In genomic region chr2:135875491-135876065, GRCh38 we compare ENCODE assay signal across 8 cellular contexts. TPM values are rescaled to one million over a fixed set of nuclear protein-coding genes. Genes with fewer than 3 reads are reported as not detected.
DNase-seq lines count a peak whose midpoint lies in the region; ATAC-seq and TF ChIP-seq lines count a peak whose summit lies in the region.

No MANE protein-coding gene starts in this region.

- peaks cover 2 to 25% of the 10 kb centered on the region in 2 experiments for H3K79me1 ChIP-seq in IMR-90 (ENCODE audit: low read depth in 1 of 2, low read length in 2 of 2)

- H4K20me1 ChIP-seq in IMR-90 (ENCODE audit: insufficient read depth, low read length), result no peaks in the 10 kb centered on the region

- peak overlapping the region; percentile 41 for H3K27ac ChIP-seq in IMR-90 (ENCODE audit: insufficient read depth, low read length)
- H3K27ac ChIP-seq in spleen, result peak overlapping the region; percentile 76 to 92 (median 86)

- in situ Hi-C loops in IMR-90 (cut with MboI; ENCODE audit: low sequenced_read_pairs), result no loop called here

- peak overlapping the region; percentile 11; the same call in 1 of the 2 replicates for H3K4ac ChIP-seq in IMR-90 (ENCODE audit: low read depth, low read length)

- no peak overlapping the region for H4K5ac ChIP-seq in IMR-90 (ENCODE audit: low read depth, low read length)

- no peak overlapping the region for H4K91ac ChIP-seq in IMR-90 (ENCODE audit: insufficient read depth, low read depth, low read length)

- H3K18ac ChIP-seq in IMR-90 (ENCODE audit: low read depth, low read length), result no peak overlapping the region

- no peak overlapping the region for H2BK15ac ChIP-seq in IMR-90 (ENCODE audit: low read depth, low read length)

- no peak overlapping the region for H3K23ac ChIP-seq in IMR-90 (ENCODE audit: low read depth, low read length)

- H3K9me1 ChIP-seq in IMR-90 (ENCODE audit: insufficient read depth, low read length), result no peaks in the 10 kb centered on the region

- H3K56ac ChIP-seq in IMR-90 (ENCODE audit: extremely low read depth, insufficient read depth, low read length), result no peak overlapping the region; the same call in 1 of the 2 replicates

- peaks cover 4% of the 10 kb centered on the region; the same call in 1 of the 2 replicates for H3K4me1 ChIP-seq in IMR-90 (ENCODE audit: control insufficient read depth, insufficient read depth, low read length)
- H3K4me1 ChIP-seq in spleen, result peaks cover 7 to 35% (median 23%) of the 10 kb centered on the region in 6 donors

- H3K4me2 ChIP-seq in IMR-90 (ENCODE audit: low read depth, low read length), result peak overlapping the region; percentile 87

- no peak for TF ChIP-seq RAD21 in IMR-90 (IDR thresholded peaks at IDR 0.05; ENCODE audit: low read length)

- no peaks in the 10 kb centered on the region for H3K27me3 ChIP-seq in IMR-90 (ENCODE audit: control insufficient read depth, insufficient read depth, low read length)
- H3K27me3 ChIP-seq in spleen (replicated peaks in 1 of 7), result no peaks in the 10 kb centered on the region

- no peak overlapping the region for H2AK5ac ChIP-seq in IMR-90 (ENCODE audit: low read depth, low read length)

- TF ChIP-seq POLR2A in IMR-90 (IDR thresholded peaks at IDR 0.05; ENCODE audit: low read depth, low read length) (no peak; the same call in 1 of the 2 replicates), spleen (IDR thresholded peaks at IDR 0.05) (no peak)

- ATAC-seq in GM21717 (IDR thresholded peaks at IDR 0.05; ENCODE audit: unreplicated experiment) (peak; percentile 58), IMR-90 (ENCODE audit: low read depth) (peak; percentile 67)

- H3K36me3 ChIP-seq in IMR-90 (ENCODE audit: control insufficient read depth, insufficient read depth, low read length) (peaks cover 6% of the 10 kb centered on the region; the same call in 1 of the 2 replicates), spleen (peaks cover 0 to 22% (median 2%) of the 10 kb centered on the region in 6 donors)

- H3K14ac ChIP-seq in IMR-90 (replicated peaks; ENCODE audit: low read depth, low read length), result 0 out of 2 replicates have a peak overlapping the region, but pooled peaks have one; percentile 29

- dilution Hi-C loops in IMR-90 (cut with HindIII; ENCODE audit: low sequenced_read_pairs, unreplicated experiment), result no loop called here

- intact Hi-C loops in IMR-90 (cut with micrococcal nuclease), result no loop called here
- intact Hi-C loops in spleen (cut with DNase I; ENCODE audit: low total_unique reads), result no loop called here

- H2AFZ ChIP-seq in IMR-90 (replicated peaks; ENCODE audit: low read length, poor library complexity), result peak overlapping the region; percentile 95

- no TSS peak for BruUV-seq in IMR-90 (replicated peaks; lab: Mats Ljungman, UMichigan)

- TF ChIP-seq CTCF in IMR-90 (conservative IDR thresholded peaks at IDR 0.05; ENCODE audit: low read depth, low read length) (no peak), spleen (IDR thresholded peaks at IDR 0.05 in 8 of 11, conservative IDR thresholded peaks at IDR 0.05 in 3 of 11) (no peak)

- no peak overlapping the region for H2BK120ac ChIP-seq in IMR-90 (ENCODE audit: low read depth, low read length)

- POLR2A ChIA-PET in IMR-90 (lab: Charles Lee; ENCODE audit: unreplicated experiment), result interaction anchor here (0.5 to 0.6 kb wide), 2 partner anchors 38 to 416 kb away, joined by 3 to 9 read pairs; no protein-coding TSS in a partner anchor

- DNase-seq in IMR-90, result peak; percentile 60
- DNase-seq in T-helper 9 cell, result peak; percentile 56
- DNase-seq in astrocyte of the hippocampus (ENCODE audit: low read depth, low spot score), result peak; percentile 73
- peak; percentile 90 for DNase-seq in spleen
- no peak for DNase-seq in dedifferentiated amniotic fluid mesenchymal stem cell (ENCODE audit: extremely low spot score)

- H2AK9ac ChIP-seq in IMR-90 (replicated peaks; ENCODE audit: low read depth, low read length, poor library complexity), result peak overlapping the region; percentile 84

- H4K8ac ChIP-seq in IMR-90 (ENCODE audit: low read depth in 2 of 2, low read length in 2 of 2), result peak overlapping the region in 1 of 2 experiments; percentile 26; a peak in 1 of 4 replicates

- peak overlapping the region; percentile 48 for H3K9ac ChIP-seq in IMR-90 (ENCODE audit: low read depth, low read length)

- CTCF ChIA-PET in IMR-90 (lab: Yijun Ruan, JAX), result interaction anchor here (0.7 kb wide), 1 partner anchor 10 kb away, joined by 4 read pairs; no protein-coding TSS in a partner anchor

- H3K4me3 ChIP-seq in GM08714 (ENCODE audit: low read length), result peak overlapping the region; percentile 84
- peak overlapping the region; percentile 67 for H3K4me3 ChIP-seq in IMR-90 (ENCODE audit: insufficient read depth, low read depth, low read length)
- peak overlapping the region; percentile 96 for H3K4me3 ChIP-seq in iPS-18c (ENCODE audit: insufficient read depth, low read depth, low read length)
- peak overlapping the region; percentile 69 to 99 (median 80) for H3K4me3 ChIP-seq in spleen

- no peak overlapping the region for H2BK5ac ChIP-seq in IMR-90 (ENCODE audit: low read depth, low read length, poor library complexity, severe bottlenecking)

- H3K9me3 ChIP-seq in IMR-90 (ENCODE audit: control insufficient read depth, insufficient read depth, low read length) (no peaks in the 10 kb centered on the region), iPS-18c (ENCODE audit: control insufficient read depth, insufficient read depth, low read length) (no peaks in the 10 kb centered on the region), spleen (no peaks in the 10 kb centered on the region)

- H2BK20ac ChIP-seq in IMR-90 (ENCODE audit: low read depth, low read length), result no peak overlapping the region

- 0% methylated on average over 16 of the region's 26 CpGs; no CpG with 5 or more reads in 1 of the 2 experiments for WGBS in IMR-90 (ENCODE audit: extremely low coverage in 2 of 2, insufficient read length in 1 of 2), 2 experiments
- whole genome bisulfite sequencing in spleen, 5 donors, result 1 to 2% (median 1%) methylated on average over 21 to 26 of the region's 26 CpGs

TF ChIP-seq in IMR-90, 13 proteins besides CTCF, POLR2A, EP300 and RAD21:
- no peak for TF ChIP-seq CHD1 (IDR thresholded peaks at IDR 0.05; ENCODE audit: low read depth, low read length)
- peak; percentile 80 for TF ChIP-seq BHLHE40 (IDR thresholded peaks at IDR 0.05; ENCODE audit: low read depth, low read length)
- no peak for TF ChIP-seq USF2 (IDR thresholded peaks at IDR 0.05; ENCODE audit: low read depth, low read length)
- TF ChIP-seq MXI1 (IDR thresholded peaks at IDR 0.05; ENCODE audit: borderline replicate concordance, low read depth, low read length), result peak; percentile 40; the same call in 1 of the 2 replicates
TF ChIP-seq in IMR-90: peak in this region for 2.

RNA-seq across cellular contexts. Expression of gene MCM6, which starts 0.7 kb away (rescaled TPM):
- total RNA-seq in IMR-90 (2012; rRNA removed) (29.6 and 36.7 TPM in 2 replicates), spleen (10 to 100 TPM; 10.4 to 17.9 (median 13.1) TPM)
- polyA plus RNA-seq in IMR-90 (2012; rRNA removed) (18.6 and 21.4 TPM in 2 replicates), spleen (10 to 100 TPM in 2 of 3 donors, 1 to 10 TPM in 1; 4.9 to 12.6 (median 10.2) TPM)
- polyA plus RNA-seq in IMR-90 (2012; cell fraction: cytosol; rRNA removed), result 4.9 and 9.7 TPM in 2 replicates
- 1.7 and 10.6 TPM in 2 replicates for polyA plus RNA-seq in IMR-90 (2012; cell fraction: nucleus; rRNA removed; ENCODE audit: low replicate concordance)

RNA-seq across cellular contexts. Expression of gene LCT, which starts 38.6 kb away (rescaled TPM):
- total RNA-seq in IMR-90 (2012; rRNA removed), result under 0.01 TPM in 1 of 2 replicates, not detected in the other
- polyA plus RNA-seq in IMR-90 (2012; rRNA removed), result not detected in 2 replicates
- polyA plus RNA-seq in IMR-90 (2012; cell fraction: cytosol; rRNA removed), result not detected in 2 replicates
- polyA plus RNA-seq in IMR-90 (2012; cell fraction: nucleus; rRNA removed; ENCODE audit: low replicate concordance), result 0.01 TPM in 2 replicates
- total RNA-seq in spleen, result under 1 TPM in 5 of 7 donors, not detected in 2; 0.06 to 0.19 (median 0.07) TPM
- under 1 TPM in 2 of 3 donors, not detected in 1; 0.02 to 0.03 TPM for polyA plus RNA-seq in spleen
